In genomic region chr13:110158201-110158600, GRCh38 we compare ENCODE assay signal across 19 cellular contexts.
A peak's percentile ranks its signal among the peaks of the same experiment; 100 is the strongest.
DNase-seq lines count a peak whose midpoint lies in the region; ATAC-seq, FAIRE-seq and TF ChIP-seq lines count a peak whose summit lies in the region.
"Had no signal": no experiment of that assay in that cellular context is flagged by ENCODE, and none has a peak within 500 bp of the region (broad histone marks: within the 10 kb centered on the region; RNA-seq: fewer than 3 reads in every experiment).

No MANE protein-coding gene starts in this region.

- TF ChIP-seq CTCF in NB4 (IDR thresholded peaks at IDR 0.05; ENCODE audit: low read depth, low read length) (no peak), right atrium auricular region (IDR thresholded peaks at IDR 0.05) (no peak)

- H3K36me3 ChIP-seq in right atrium auricular region (peaks cover 97% of the 10 kb centered on the region), stomach smooth muscle (ENCODE audit: control insufficient read depth in 2 of 2, insufficient read depth in 2 of 2, low read length in 2 of 2) (peaks cover 72 to 76% of the 10 kb centered on the region in 2 donors)
- H3K36me3 ChIP-seq: BLaER1 treated with 17β-estradiol and CSF1 and Interleukin-3, amounts not matched to agents 10 nM and 100 nM had no signal

- H3K9me3 ChIP-seq in right atrium auricular region (no peaks in the 10 kb centered on the region), stomach smooth muscle (ENCODE audit: control insufficient read depth in 2 of 2, low read length in 2 of 2) (no peaks in the 10 kb centered on the region)

- FAIRE-seq in HTR-8/SVneo (lab: Jason Lieb, UNC), result no peak
- FAIRE-seq: RCC 7860 had no signal

- no peak for ATAC-seq in HG02840 (IDR thresholded peaks at IDR 0.05; ENCODE audit: low FRiP score, unreplicated experiment)

- H3K27ac ChIP-seq in right atrium auricular region (peak overlapping the region in 1 of 2 donors; percentile 18), stomach smooth muscle (ENCODE audit: low read length) (peak overlapping the region; percentile 24)
- H3K27ac ChIP-seq: BLaER1 treated with 17β-estradiol and CSF1 and Interleukin-3, amounts not matched to agents 10 nM and 100 nM; SK-N-MC had no signal

- DNase-seq in NB4 (ENCODE audit: low read depth) (peak; percentile 40), ecto neural progenitor cell (ENCODE audit: low spot score) (peak; percentile 8), right atrium auricular region (ENCODE audit: low spot score) (peak; percentile 52), NCI-H1436 treated with DMSO at 0.1 percent for 48 hours (lab: John Stamatoyannopoulos, UW) (no peak), HTR-8/SVneo (ENCODE audit: insufficient read length, low spot score) (no peak)
- DNase-seq: DMS79 treated with DMSO at 0.1 percent for 48 hours; GOT3; NCI-H146; NCI-H2081; NCI-H2171 treated with DMSO at 0.1 percent for 48 hours; NCI-H446 treated with DMSO at 0.1 percent for 48 hours; NCI-H69; NK-92 treated with Interleukin-12 subunit alpha and Interleukin-12 subunit beta, amount 100 ng/mL, for 24 hours; SHP77 had no signal

- H3K4me1 ChIP-seq in right atrium auricular region, result no peaks in the 10 kb centered on the region
- peaks cover 7% of the 10 kb centered on the region for H3K4me1 ChIP-seq in stomach smooth muscle (ENCODE audit: control insufficient read depth, insufficient read depth, low read length)

- TF ChIP-seq POLR2A in NB4 (IDR thresholded peaks at IDR 0.05; ENCODE audit: extremely low read depth, insufficient read length), result no peak

- no peak overlapping the region for H3K9ac ChIP-seq in stomach smooth muscle (ENCODE audit: low read length in 2 of 2)
- H3K9ac ChIP-seq: BLaER1 treated with 17β-estradiol and CSF1 and Interleukin-3, amounts not matched to agents 10 nM and 100 nM had no signal

- H3K4me3 ChIP-seq in NB4 (ENCODE audit: low read depth, low read length) (no peak overlapping the region), right atrium auricular region (no peak overlapping the region), stomach smooth muscle (ENCODE audit: low read length in 2 of 2) (no peak overlapping the region)
- H3K4me3 ChIP-seq: BLaER1 treated with 17β-estradiol and CSF1 and Interleukin-3, amounts not matched to agents 10 nM and 100 nM; SK-N-MC had no signal

- H3K27me3 ChIP-seq in right atrium auricular region (no peaks in the 10 kb centered on the region), stomach smooth muscle (ENCODE audit: control insufficient read depth in 1 of 2, insufficient read depth in 2 of 2, low read length in 2 of 2) (no peaks in the 10 kb centered on the region)
- H3K27me3 ChIP-seq: BLaER1 treated with 17β-estradiol and CSF1 and Interleukin-3, amounts not matched to agents 10 nM and 100 nM had no signal

Comparison
In these comparisons a context has a peak if more than half of its experiments do, and no peak if none do; other contexts are left out.
1. DNase-seq: peak in NB4 (single experiment), ecto neural progenitor cell (single experiment) and right atrium auricular region (single experiment); none in NCI-H1436 treated with DMSO at 0.1 percent for 48 hours (single experiment) and HTR-8/SVneo (single experiment).